Comparison of ENCODE assay signal across 1 cellular context in genomic region chr1:34928865-34929496, GRCh38.
TF ChIP-seq lines count a peak whose summit lies in the region.

No MANE protein-coding gene starts in this region.

TF ChIP-seq in H1, 55 proteins besides CTCF, POLR2A, EP300 and RAD21 (continued from another document):
- TF ChIP-seq CBX8 (IDR thresholded peaks at IDR 0.05; ENCODE audit: borderline replicate concordance, low read depth, low read length) = no peak
- TF ChIP-seq JUND (IDR thresholded peaks at IDR 0.05; ENCODE audit: low read length) = no peak
- no peak for TF ChIP-seq SRF (IDR thresholded peaks at IDR 0.05; ENCODE audit: low read depth, low read length)
- no peak for TF ChIP-seq KDM4A (IDR thresholded peaks at IDR 0.05; ENCODE audit: low read depth, low read length, severe bottlenecking)
- no peak for TF ChIP-seq CHD1 (IDR thresholded peaks at IDR 0.05; ENCODE audit: low read depth, low read length)
- TF ChIP-seq ASH2L (IDR thresholded peaks at IDR 0.05; ENCODE audit: low read length) = no peak
- no peak for TF ChIP-seq TEAD4 (IDR thresholded peaks at IDR 0.05; ENCODE audit: low read depth, low read length)
- TF ChIP-seq RFX5 (IDR thresholded peaks at IDR 0.05; ENCODE audit: borderline replicate concordance, low read depth, low read length) = no peak
- TF ChIP-seq ZNF274 (IDR thresholded peaks at IDR 0.05; ENCODE audit: borderline replicate concordance, extremely low read depth, low read length) = no peak
- no peak for TF ChIP-seq EZH2 (IDR thresholded peaks at IDR 0.05; ENCODE audit: low read depth, low read length, severe bottlenecking)
- no peak for TF ChIP-seq BRCA1 (IDR thresholded peaks at IDR 0.05; ENCODE audit: low read depth, low read length)
- TF ChIP-seq BCL11A (IDR thresholded peaks at IDR 0.05; ENCODE audit: low read depth in 2 of 2, low read length in 2 of 2) = no peak
- TF ChIP-seq JUN (IDR thresholded peaks at IDR 0.05; ENCODE audit: low read depth, low read length) = no peak
- TF ChIP-seq SP1 (IDR thresholded peaks at IDR 0.05; ENCODE audit: low read depth, low read length) = no peak
- no peak for TF ChIP-seq NANOG (IDR thresholded peaks at IDR 0.05; ENCODE audit: insufficient read depth, low read depth, low read length, poor library complexity, severe bottlenecking)
- TF ChIP-seq KDM5A (IDR thresholded peaks at IDR 0.05; ENCODE audit: low read length) = no peak
- no peak for TF ChIP-seq USF2 (IDR thresholded peaks at IDR 0.05; ENCODE audit: low read length)
- TF ChIP-seq FOSL1 (IDR thresholded peaks at IDR 0.05; ENCODE audit: insufficient read depth, low read depth, low read length) = no peak
- peak; percentile 70; the same call in 1 of the 2 replicates for TF ChIP-seq EGR1 (IDR thresholded peaks at IDR 0.05; ENCODE audit: borderline replicate concordance, low read depth, low read length)
- TF ChIP-seq E2F6 (IDR thresholded peaks at IDR 0.05) = no peak
- TF ChIP-seq GABPA (IDR thresholded peaks at IDR 0.05; ENCODE audit: borderline replicate concordance, insufficient read depth, low read length) = no peak
- TF ChIP-seq POU5F1 (IDR thresholded peaks at IDR 0.05; ENCODE audit: low read depth, low read length) = no peak
- no peak for TF ChIP-seq RBBP5 (IDR thresholded peaks at IDR 0.05; ENCODE audit: borderline replicate concordance, low read depth, low read length)
- TF ChIP-seq SIN3A (conservative IDR thresholded peaks at IDR 0.05 in 1 of 2, IDR thresholded peaks at IDR 0.05 in 1 of 2; ENCODE audit: low read depth in 1 of 2, low read length in 2 of 2) = peak in 1 of 2 experiments; percentile 53; a peak in 2 of 4 replicates
- TF ChIP-seq GTF2F1 (IDR thresholded peaks at IDR 0.05; ENCODE audit: borderline replicate concordance, low read depth, low read length) = no peak
- TF ChIP-seq TAF1 (IDR thresholded peaks at IDR 0.05; ENCODE audit: low read depth, low read length) = no peak
- no peak for TF ChIP-seq TBP (IDR thresholded peaks at IDR 0.05; ENCODE audit: low read depth, low read length)
- TF ChIP-seq SP2 (IDR thresholded peaks at IDR 0.05; ENCODE audit: low read length) = no peak
- peak; percentile 34; the same call in 1 of the 2 replicates for TF ChIP-seq PHF8 (conservative IDR thresholded peaks at IDR 0.05; ENCODE audit: low read depth, low read length)
- TF ChIP-seq ATF2 (IDR thresholded peaks at IDR 0.05; ENCODE audit: low read length) = no peak
- 0 out of 2 replicates have a peak, but pooled peaks have one; percentile 11 for TF ChIP-seq BACH1 (IDR thresholded peaks at IDR 0.05; ENCODE audit: low read length)
